ENCODE assay signal across 23 cellular contexts in the genomic region with DNA sequence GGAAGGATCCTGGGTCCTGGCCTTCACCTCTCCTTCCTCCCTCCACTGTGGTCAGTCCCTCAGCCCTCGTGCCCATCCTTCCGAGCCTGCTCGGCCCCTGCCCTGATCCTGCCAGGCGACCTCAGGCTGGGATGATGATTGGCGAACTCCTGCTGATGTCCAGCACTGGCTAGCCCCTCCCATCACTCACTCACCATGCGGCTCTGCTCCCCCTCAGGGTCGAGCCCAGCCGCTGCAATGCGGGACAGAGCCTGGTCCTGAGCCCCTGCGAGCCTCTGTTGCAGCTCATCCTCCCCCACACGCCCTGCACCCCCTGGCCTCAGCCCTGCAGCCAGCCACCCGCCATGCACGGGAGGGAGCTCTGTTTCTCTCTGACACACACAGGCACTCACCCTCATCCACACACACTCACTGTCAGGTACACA.
A peak's percentile ranks its signal among the peaks of the same experiment; 100 is the strongest.
DNase-seq lines count a peak whose midpoint lies in the region; ATAC-seq and TF ChIP-seq lines count a peak whose summit lies in the region.
"Had no signal": no experiment of that assay in that cellular context is flagged by ENCODE, and none has a peak within 500 bp of the region (broad histone marks: within the 10 kb centered on the region; RNA-seq: fewer than 3 reads in every experiment).

No MANE protein-coding gene starts in this region.

- no peak for TF ChIP-seq CTCF in chondrocyte (IDR thresholded peaks at IDR 0.05)
- no peak for TF ChIP-seq CTCF in natural killer cell (IDR thresholded peaks at IDR 0.05)
- TF ChIP-seq CTCF in upper lobe of right lung (IDR thresholded peaks at IDR 0.05): no peak

- no peak overlapping the region for H3K4me3 ChIP-seq in upper lobe of right lung
- H3K4me3 ChIP-seq: esophagus muscularis mucosa, left lung, vagina had no signal

- H3K4me3 Mint-ChIP-seq in chondrocyte (ENCODE audit: unreplicated experiment) (no peak overlapping the region), natural killer cell (no peak overlapping the region)
- H3K4me3 Mint-ChIP-seq: activated CD4-positive, alpha-beta T cell treated with anti-CD3 and anti-CD28 coated beads, Interleukin-2, amount 10 ng/mL, durations not matched to agents 24 days and 14 days; activated naive CD4-positive, alpha-beta T cell treated with anti-CD3 and anti-CD28 coated beads, Interleukin-2, amount 50 U/mL, for 24 hours; T-cell had no signal

- H3K27me3 ChIP-seq in upper lobe of right lung: peaks cover 7% of the 10 kb centered on the region
- H3K27me3 ChIP-seq: vagina had no signal

- H3K4me1 Mint-ChIP-seq in chondrocyte (ENCODE audit: low read depth) (peaks cover 22% of the 10 kb centered on the region), natural killer cell (peaks cover 14 to 23% of the 10 kb centered on the region in 2 donors)

- peak; percentile 48 for DNase-seq in activated effector memory CD4-positive, alpha-beta T cell treated with anti-CD3 and anti-CD28 coated beads, Interleukin-2, amount 50 U/mL, for 16 hours
- DNase-seq in activated effector memory CD4-positive, alpha-beta T cell treated with Interleukin-2 at 50 U/mL for 16 hours: no peak
- DNase-seq in chondrocyte (ENCODE audit: low spot score): peak; percentile 72
- DNase-seq in natural killer cell: peak; percentile 11
- DNase-seq in upper lobe of right lung: peak; percentile 47
- DNase-seq: activated CD4-positive, alpha-beta T cell treated with anti-CD3 and anti-CD28 coated beads, Interleukin-2, amount 10 ng/mL, durations not matched to agents 24 days and 14 days; effector memory CD4-positive, alpha-beta T cell; NCI-H1694 treated with DMSO at 0.1 percent for 48 hours; NCI-H2227 treated with DMSO at 0.1 percent for 48 hours; NCI-H82; occipital lobe; OCI-M1; retina; SHP77 treated with DMSO at 0.1 percent for 48 hours had no signal

- intact Hi-C loops in natural killer cell (cut with micrococcal nuclease): no loop called here
- intact Hi-C loops in upper lobe of right lung (cut with DNase I): no loop called here

- H3K27me3 Mint-ChIP-seq in chondrocyte (ENCODE audit: low read depth): no peaks in the 10 kb centered on the region
- peaks cover 26 to 27% of the 10 kb centered on the region in 2 donors for H3K27me3 Mint-ChIP-seq in natural killer cell (ENCODE audit: low read depth in 2 of 2)

- H3K9me3 ChIP-seq in upper lobe of right lung: no peaks in the 10 kb centered on the region
- H3K9me3 ChIP-seq: esophagus muscularis mucosa, left lung, vagina had no signal

- ATAC-seq in natural killer cell: no peak
- peak; percentile 18 for ATAC-seq in upper lobe of right lung
- no peak for ATAC-seq in HG03442 (IDR thresholded peaks at IDR 0.05; ENCODE audit: unreplicated experiment)
- no peak for ATAC-seq in GM21576 (IDR thresholded peaks at IDR 0.05; ENCODE audit: unreplicated experiment)
- no peak for ATAC-seq in GM18502 (IDR thresholded peaks at IDR 0.05; ENCODE audit: poor library complexity, unreplicated experiment)
- ATAC-seq: left lung, T-cell had no signal

- H3K36me3 Mint-ChIP-seq in chondrocyte (ENCODE audit: low read depth) (peaks cover 1% of the 10 kb centered on the region), natural killer cell (no peaks in the 10 kb centered on the region)
- H3K36me3 Mint-ChIP-seq: activated naive CD4-positive, alpha-beta T cell treated with anti-CD3 and anti-CD28 coated beads, Interleukin-2, amount 50 U/mL, for 24 hours; T-cell had no signal

- no peak overlapping the region for H3K27ac ChIP-seq in upper lobe of right lung
- H3K27ac ChIP-seq: C4-2B, esophagus muscularis mucosa, left lung, vagina had no signal

- no peaks in the 10 kb centered on the region for H3K4me1 ChIP-seq in upper lobe of right lung
- H3K4me1 ChIP-seq: esophagus muscularis mucosa, left lung, vagina had no signal

- no peaks in the 10 kb centered on the region for H3K36me3 ChIP-seq in upper lobe of right lung
- H3K36me3 ChIP-seq: esophagus muscularis mucosa, left lung, vagina had no signal

- H3K27ac Mint-ChIP-seq in chondrocyte (ENCODE audit: unreplicated experiment) (no peak overlapping the region), natural killer cell (no peak overlapping the region)
- H3K27ac Mint-ChIP-seq: activated CD4-positive, alpha-beta T cell treated with anti-CD3 and anti-CD28 coated beads, Interleukin-2, amount 10 ng/mL, durations not matched to agents 24 days and 14 days; activated naive CD4-positive, alpha-beta T cell treated with anti-CD3 and anti-CD28 coated beads, Interleukin-2, amount 50 U/mL, for 24 hours; T-cell had no signal

- no peaks in the 10 kb centered on the region for H3K9me3 Mint-ChIP-seq in chondrocyte (ENCODE audit: low read depth)
- H3K9me3 Mint-ChIP-seq in natural killer cell: no peaks in the 10 kb centered on the region
- H3K9me3 Mint-ChIP-seq: activated CD4-positive, alpha-beta T cell treated with anti-CD3 and anti-CD28 coated beads, Interleukin-2, amount 10 ng/mL, durations not matched to agents 24 days and 14 days; activated naive CD4-positive, alpha-beta T cell treated with anti-CD3 and anti-CD28 coated beads, Interleukin-2, amount 50 U/mL, for 24 hours; T-cell had no signal
